ENCODE assay signal across 16 cellular contexts in the genomic region with DNA sequence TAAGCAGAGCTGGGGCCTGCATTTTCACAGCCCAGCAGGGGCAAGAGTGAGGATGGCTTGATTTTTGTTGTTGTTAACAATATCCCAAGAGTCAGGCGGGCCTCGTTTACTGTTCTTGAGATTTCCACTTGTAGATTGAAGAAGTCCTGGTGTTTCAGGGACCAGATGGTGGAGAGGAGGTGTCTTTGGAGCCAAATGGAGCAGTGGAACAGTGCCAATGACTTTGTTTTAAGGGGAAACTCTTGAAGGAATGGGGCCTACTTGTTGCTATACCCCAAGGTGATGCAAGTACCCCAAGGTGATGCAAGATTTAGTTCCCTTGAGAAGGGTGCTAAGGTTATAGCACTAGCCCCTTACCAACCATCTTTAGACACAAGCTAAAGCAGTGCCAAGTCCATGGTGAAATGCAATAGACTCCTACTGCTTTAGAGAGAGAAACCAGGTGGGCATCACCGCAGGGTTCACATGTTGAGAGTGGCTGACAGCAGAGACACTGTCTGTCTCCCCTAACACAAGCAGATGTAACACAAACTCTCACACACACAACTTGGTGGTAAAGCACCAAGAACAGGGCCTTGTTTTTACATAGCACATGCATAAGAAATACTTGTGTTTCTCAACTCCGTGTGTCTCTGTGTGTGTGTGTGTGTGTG.
"Had no signal": no experiment of that assay in that cellular context is flagged by ENCODE, and none has a peak within 500 bp of the region (broad histone marks: within the 10 kb centered on the region; RNA-seq: fewer than 3 reads in every experiment).

No MANE protein-coding gene starts in this region.

- DNase-seq: effector memory CD8-positive, alpha-beta T cell; gastrocnemius medialis; heart right ventricle; hypothalamus; islet precursor cell; nephron progenitor cell; psoas muscle; retina; spleen; stimulated activated CD4-positive, alpha-beta T cell treated with anti-CD3 and anti-CD28 coated beads, Interleukin-15, amount 100 ng/mL, for 24 hours; stimulated activated CD4-positive, alpha-beta T cell treated with anti-CD3 and anti-CD28 coated beads, Interleukin-1b, Interleukin-23, amount 100 ng/mL, for 48 hours; stimulated activated CD4-positive, alpha-beta T cell treated with anti-CD3 and anti-CD28 coated beads, Interleukin-4, amount 100 ng/mL, for 24 hours; trophoblast cell had no signal

- ATAC-seq: effector memory CD8-positive, alpha-beta T cell; gastrocnemius medialis; heart right ventricle; left lung; psoas muscle; sciatic nerve; stimulated activated memory B cell treated with anti-CD40 and anti-IgM and Interleukin-4, amounts not matched to agents 10 μg/mL and 1 μg/mL and 100 μg/mL, for 72 hours had no signal
